ENCODE assay signal across 23 cellular contexts in the genomic region with DNA sequence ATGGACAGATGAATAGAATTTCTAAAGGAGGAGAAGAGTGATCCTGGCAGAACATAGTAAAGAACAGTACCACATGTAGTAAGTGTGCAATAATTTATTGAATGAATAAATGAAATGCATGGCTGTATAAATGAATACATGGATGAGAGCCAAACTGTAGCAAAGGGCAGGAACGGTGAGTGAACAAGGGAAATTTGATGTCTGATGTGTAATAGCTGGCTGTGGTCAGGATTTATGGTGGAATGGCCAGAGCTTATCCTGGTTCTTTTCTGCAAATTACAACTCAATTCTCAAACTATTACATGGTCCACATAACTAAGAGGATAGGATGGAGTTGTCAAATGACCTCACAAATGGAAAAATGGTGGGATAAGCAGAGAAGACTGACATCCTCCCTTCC.
"Had no signal": no experiment of that assay in that cellular context is flagged by ENCODE, and none has a peak within 500 bp of the region (broad histone marks: within the 10 kb centered on the region; RNA-seq: fewer than 3 reads in every experiment).

No MANE protein-coding gene starts in this region.

- ATAC-seq: left lung; naive thymus-derived CD4-positive, alpha-beta T cell; sciatic nerve; stimulated activated effector memory CD8-positive, alpha-beta T cell treated with anti-CD3 and anti-CD28 coated beads, Interleukin-12 subunit alpha, Interleukin-12 subunit beta, amount 100 ng/mL, for 72 hours had no signal

- H3K36me3 ChIP-seq: colonic mucosa, esophagus muscularis mucosa, left lung, neural progenitor cell, prostate gland, right atrium auricular region, stomach, thyroid gland, vagina had no signal

- FAIRE-seq: kidney had no signal

- H3K27me3 ChIP-seq: colonic mucosa, esophagus muscularis mucosa, left lung, neural progenitor cell, right atrium auricular region, stomach, thyroid gland, vagina had no signal

- H3K4me3 ChIP-seq: colonic mucosa, esophagus muscularis mucosa, left lung, neural progenitor cell, prostate gland, right atrium auricular region, stomach, thyroid gland, vagina had no signal

- H3K27ac ChIP-seq: colonic mucosa, esophagus muscularis mucosa, left lung, neural progenitor cell, prostate gland, right atrium auricular region, stomach, thyroid gland, vagina had no signal

- DNase-seq: colonic mucosa; effector CD8-positive, alpha-beta T cell; endodermal cell; foreskin melanocyte; kidney; left cardiac atrium; left lung; mesendoderm; midbrain; stimulated activated CD4-positive, alpha-beta T cell treated with anti-CD3 and anti-CD28 coated beads, Interleukin-2, amount 100 ng/mL, for 24 hours; stimulated activated CD4-positive, alpha-beta T cell treated with anti-CD3 and anti-CD28 coated beads, Interleukin-4, amount 100 ng/mL, for 24 hours; stimulated activated naive CD4-positive, alpha-beta T cell treated with Interleukin-2 at 50 U/mL for 16 hours; stomach; thyroid gland; trophoblast cell had no signal
